ENCODE assay signal across 1 cellular context in the genomic region with DNA sequence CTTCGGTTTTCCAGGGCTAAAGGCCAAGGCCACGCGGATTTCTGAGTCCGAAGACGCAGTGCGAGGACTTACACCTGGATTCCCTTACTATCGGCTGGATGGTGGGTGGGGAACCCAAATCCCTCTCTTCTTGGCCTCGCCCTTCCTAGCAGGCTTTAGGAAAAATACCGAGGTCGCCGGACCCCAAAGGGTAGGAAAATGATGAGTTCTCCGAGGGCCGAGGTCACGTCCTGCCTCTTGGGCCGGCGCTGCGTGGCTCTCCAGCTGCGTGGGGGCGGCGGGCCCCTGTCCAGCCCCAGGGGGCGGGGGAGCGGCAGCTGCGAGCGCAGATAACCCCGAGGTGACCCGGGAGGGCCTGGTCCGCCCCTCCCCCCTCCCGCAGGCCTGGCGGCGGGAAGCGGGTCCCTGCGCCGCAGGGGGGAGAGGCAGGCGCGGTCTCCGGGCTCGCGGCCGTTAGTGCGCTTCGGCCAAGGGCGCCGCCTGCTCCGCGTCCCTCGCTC.
TF ChIP-seq lines count a peak whose summit lies in the region.

No MANE protein-coding gene starts in this region.

TF ChIP-seq in K562, 482 proteins besides CTCF, POLR2A, EP300 and RAD21 (continued from another document and continues in another):
- TF ChIP-seq, protein P1, sequence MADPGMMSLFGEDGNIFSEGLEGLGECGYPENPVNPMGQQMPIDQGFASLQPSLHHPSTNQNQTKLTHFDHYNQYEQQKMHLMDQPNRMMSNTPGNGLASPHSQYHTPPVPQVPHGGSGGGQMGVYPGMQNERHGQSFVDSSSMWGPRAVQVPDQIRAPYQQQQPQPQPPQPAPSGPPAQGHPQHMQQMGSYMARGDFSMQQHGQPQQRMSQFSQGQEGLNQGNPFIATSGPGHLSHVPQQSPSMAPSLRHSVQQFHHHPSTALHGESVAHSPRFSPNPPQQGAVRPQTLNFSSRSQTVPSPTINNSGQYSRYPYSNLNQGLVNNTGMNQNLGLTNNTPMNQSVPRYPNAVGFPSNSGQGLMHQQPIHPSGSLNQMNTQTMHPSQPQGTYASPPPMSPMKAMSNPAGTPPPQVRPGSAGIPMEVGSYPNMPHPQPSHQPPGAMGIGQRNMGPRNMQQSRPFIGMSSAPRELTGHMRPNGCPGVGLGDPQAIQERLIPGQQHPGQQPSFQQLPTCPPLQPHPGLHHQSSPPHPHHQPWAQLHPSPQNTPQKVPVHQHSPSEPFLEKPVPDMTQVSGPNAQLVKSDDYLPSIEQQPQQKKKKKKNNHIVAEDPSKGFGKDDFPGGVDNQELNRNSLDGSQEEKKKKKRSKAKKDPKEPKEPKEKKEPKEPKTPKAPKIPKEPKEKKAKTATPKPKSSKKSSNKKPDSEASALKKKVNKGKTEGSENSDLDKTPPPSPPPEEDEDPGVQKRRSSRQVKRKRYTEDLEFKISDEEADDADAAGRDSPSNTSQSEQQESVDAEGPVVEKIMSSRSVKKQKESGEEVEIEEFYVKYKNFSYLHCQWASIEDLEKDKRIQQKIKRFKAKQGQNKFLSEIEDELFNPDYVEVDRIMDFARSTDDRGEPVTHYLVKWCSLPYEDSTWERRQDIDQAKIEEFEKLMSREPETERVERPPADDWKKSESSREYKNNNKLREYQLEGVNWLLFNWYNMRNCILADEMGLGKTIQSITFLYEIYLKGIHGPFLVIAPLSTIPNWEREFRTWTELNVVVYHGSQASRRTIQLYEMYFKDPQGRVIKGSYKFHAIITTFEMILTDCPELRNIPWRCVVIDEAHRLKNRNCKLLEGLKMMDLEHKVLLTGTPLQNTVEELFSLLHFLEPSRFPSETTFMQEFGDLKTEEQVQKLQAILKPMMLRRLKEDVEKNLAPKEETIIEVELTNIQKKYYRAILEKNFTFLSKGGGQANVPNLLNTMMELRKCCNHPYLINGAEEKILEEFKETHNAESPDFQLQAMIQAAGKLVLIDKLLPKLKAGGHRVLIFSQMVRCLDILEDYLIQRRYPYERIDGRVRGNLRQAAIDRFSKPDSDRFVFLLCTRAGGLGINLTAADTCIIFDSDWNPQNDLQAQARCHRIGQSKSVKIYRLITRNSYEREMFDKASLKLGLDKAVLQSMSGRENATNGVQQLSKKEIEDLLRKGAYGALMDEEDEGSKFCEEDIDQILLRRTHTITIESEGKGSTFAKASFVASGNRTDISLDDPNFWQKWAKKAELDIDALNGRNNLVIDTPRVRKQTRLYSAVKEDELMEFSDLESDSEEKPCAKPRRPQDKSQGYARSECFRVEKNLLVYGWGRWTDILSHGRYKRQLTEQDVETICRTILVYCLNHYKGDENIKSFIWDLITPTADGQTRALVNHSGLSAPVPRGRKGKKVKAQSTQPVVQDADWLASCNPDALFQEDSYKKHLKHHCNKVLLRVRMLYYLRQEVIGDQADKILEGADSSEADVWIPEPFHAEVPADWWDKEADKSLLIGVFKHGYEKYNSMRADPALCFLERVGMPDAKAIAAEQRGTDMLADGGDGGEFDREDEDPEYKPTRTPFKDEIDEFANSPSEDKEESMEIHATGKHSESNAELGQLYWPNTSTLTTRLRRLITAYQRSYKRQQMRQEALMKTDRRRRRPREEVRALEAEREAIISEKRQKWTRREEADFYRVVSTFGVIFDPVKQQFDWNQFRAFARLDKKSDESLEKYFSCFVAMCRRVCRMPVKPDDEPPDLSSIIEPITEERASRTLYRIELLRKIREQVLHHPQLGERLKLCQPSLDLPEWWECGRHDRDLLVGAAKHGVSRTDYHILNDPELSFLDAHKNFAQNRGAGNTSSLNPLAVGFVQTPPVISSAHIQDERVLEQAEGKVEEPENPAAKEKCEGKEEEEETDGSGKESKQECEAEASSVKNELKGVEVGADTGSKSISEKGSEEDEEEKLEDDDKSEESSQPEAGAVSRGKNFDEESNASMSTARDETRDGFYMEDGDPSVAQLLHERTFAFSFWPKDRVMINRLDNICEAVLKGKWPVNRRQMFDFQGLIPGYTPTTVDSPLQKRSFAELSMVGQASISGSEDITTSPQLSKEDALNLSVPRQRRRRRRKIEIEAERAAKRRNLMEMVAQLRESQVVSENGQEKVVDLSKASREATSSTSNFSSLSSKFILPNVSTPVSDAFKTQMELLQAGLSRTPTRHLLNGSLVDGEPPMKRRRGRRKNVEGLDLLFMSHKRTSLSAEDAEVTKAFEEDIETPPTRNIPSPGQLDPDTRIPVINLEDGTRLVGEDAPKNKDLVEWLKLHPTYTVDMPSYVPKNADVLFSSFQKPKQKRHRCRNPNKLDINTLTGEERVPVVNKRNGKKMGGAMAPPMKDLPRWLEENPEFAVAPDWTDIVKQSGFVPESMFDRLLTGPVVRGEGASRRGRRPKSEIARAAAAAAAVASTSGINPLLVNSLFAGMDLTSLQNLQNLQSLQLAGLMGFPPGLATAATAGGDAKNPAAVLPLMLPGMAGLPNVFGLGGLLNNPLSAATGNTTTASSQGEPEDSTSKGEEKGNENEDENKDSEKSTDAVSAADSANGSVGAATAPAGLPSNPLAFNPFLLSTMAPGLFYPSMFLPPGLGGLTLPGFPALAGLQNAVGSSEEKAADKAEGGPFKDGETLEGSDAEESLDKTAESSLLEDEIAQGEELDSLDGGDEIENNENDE (IDR thresholded peaks at IDR 0.05; ENCODE audit: low read depth, low read length): no peak
- TF ChIP-seq FOXK1 (CRISPR knock-in tag; IDR thresholded peaks at IDR 0.05; ENCODE audit: borderline replicate concordance) (no peak), HNRNPL (IDR thresholded peaks at IDR 0.05; ENCODE audit: low read depth, low read length) (no peak), STAG1 (CRISPR knock-in tag; IDR thresholded peaks at IDR 0.05; ENCODE audit: borderline replicate concordance) (no peak), SRF (CRISPR knock-in tag; IDR thresholded peaks at IDR 0.05) (no peak; a peak in 1 of 4 replicates), ZNF436 (CRISPR knock-in tag; IDR thresholded peaks at IDR 0.05) (no peak), SIN3B (IDR thresholded peaks at IDR 0.05; ENCODE audit: low read depth) (0 out of 2 replicates have a peak, but pooled peaks have one; percentile 42), DDX20 (tag; IDR thresholded peaks at IDR 0.05; ENCODE audit: low read depth) (no peak), ZNF12 (CRISPR knock-in tag; IDR thresholded peaks at IDR 0.05) (no peak), SRSF3 (IDR thresholded peaks at IDR 0.05; ENCODE audit: insufficient read depth, low read length) (no peak), BHLHE40 (IDR thresholded peaks at IDR 0.05; ENCODE audit: low read length) (peak; percentile 65), PHTF2 (CRISPR knock-in tag; IDR thresholded peaks at IDR 0.05) (no peak), POU5F1 (IDR thresholded peaks at IDR 0.05; ENCODE audit: borderline replicate concordance, low read depth, low read length, partially characterized antibody) (no peak), FOXJ2 (tag; IDR thresholded peaks at IDR 0.05) (no peak; the same call in 1 of the 2 replicates), KDM4B (IDR thresholded peaks at IDR 0.05; ENCODE audit: borderline replicate concordance in 2 of 2, low read depth in 1 of 2) (peak in 1 of 2 experiments; percentile 61; a peak in 1 of 4 replicates), LEF1 (IDR thresholded peaks at IDR 0.05) (peak; percentile 90), ZNF76 (CRISPR knock-in tag; IDR thresholded peaks at IDR 0.05; ENCODE audit: borderline replicate concordance) (peak; percentile 58; the same call in 1 of the 2 replicates), ZNF586 (CRISPR knock-in tag; conservative IDR thresholded peaks at IDR 0.05) (no peak), SP1 (CRISPR knock-in tag; IDR thresholded peaks at IDR 0.05) (peak; percentile 84), NRF1 (conservative IDR thresholded peaks at IDR 0.05 in 1 of 2, IDR thresholded peaks at IDR 0.05 in 1 of 2) (peak; percentile 63 to 71), TARDBP (IDR thresholded peaks at IDR 0.05) (peak; percentile 87), RBM34 (IDR thresholded peaks at IDR 0.05; ENCODE audit: borderline replicate concordance, insufficient read depth, low read length) (no peak), ZNF347 (CRISPR knock-in tag; IDR thresholded peaks at IDR 0.05; ENCODE audit: low read depth) (no peak), DMBX1 (CRISPR knock-in tag; IDR thresholded peaks at IDR 0.05; ENCODE audit: borderline replicate concordance) (peak; percentile 88), ZNF695 (CRISPR knock-in tag; IDR thresholded peaks at IDR 0.05) (no peak), PHF20 (IDR thresholded peaks at IDR 0.05; ENCODE audit: partially characterized antibody) (no peak)
- TF ChIP-seq, protein P2, sequence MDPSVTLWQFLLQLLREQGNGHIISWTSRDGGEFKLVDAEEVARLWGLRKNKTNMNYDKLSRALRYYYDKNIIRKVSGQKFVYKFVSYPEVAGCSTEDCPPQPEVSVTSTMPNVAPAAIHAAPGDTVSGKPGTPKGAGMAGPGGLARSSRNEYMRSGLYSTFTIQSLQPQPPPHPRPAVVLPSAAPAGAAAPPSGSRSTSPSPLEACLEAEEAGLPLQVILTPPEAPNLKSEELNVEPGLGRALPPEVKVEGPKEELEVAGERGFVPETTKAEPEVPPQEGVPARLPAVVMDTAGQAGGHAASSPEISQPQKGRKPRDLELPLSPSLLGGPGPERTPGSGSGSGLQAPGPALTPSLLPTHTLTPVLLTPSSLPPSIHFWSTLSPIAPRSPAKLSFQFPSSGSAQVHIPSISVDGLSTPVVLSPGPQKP (CRISPR knock-in tag; IDR thresholded peaks at IDR 0.05): no peak
- TF ChIP-seq, protein P3, sequence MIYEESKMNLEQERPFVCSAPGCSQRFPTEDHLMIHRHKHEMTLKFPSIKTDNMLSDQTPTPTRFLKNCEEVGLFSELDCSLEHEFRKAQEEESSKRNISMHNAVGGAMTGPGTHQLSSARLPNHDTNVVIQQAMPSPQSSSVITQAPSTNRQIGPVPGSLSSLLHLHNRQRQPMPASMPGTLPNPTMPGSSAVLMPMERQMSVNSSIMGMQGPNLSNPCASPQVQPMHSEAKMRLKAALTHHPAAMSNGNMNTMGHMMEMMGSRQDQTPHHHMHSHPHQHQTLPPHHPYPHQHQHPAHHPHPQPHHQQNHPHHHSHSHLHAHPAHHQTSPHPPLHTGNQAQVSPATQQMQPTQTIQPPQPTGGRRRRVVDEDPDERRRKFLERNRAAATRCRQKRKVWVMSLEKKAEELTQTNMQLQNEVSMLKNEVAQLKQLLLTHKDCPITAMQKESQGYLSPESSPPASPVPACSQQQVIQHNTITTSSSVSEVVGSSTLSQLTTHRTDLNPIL (CRISPR knock-in tag; IDR thresholded peaks at IDR 0.05): no peak
- TF ChIP-seq, protein P4, sequence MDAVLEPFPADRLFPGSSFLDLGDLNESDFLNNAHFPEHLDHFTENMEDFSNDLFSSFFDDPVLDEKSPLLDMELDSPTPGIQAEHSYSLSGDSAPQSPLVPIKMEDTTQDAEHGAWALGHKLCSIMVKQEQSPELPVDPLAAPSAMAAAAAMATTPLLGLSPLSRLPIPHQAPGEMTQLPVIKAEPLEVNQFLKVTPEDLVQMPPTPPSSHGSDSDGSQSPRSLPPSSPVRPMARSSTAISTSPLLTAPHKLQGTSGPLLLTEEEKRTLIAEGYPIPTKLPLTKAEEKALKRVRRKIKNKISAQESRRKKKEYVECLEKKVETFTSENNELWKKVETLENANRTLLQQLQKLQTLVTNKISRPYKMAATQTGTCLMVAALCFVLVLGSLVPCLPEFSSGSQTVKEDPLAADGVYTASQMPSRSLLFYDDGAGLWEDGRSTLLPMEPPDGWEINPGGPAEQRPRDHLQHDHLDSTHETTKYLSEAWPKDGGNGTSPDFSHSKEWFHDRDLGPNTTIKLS (IDR thresholded peaks at IDR 0.05; ENCODE audit: borderline replicate concordance, low read depth): peak; percentile 81
- TF ChIP-seq, protein P5, sequence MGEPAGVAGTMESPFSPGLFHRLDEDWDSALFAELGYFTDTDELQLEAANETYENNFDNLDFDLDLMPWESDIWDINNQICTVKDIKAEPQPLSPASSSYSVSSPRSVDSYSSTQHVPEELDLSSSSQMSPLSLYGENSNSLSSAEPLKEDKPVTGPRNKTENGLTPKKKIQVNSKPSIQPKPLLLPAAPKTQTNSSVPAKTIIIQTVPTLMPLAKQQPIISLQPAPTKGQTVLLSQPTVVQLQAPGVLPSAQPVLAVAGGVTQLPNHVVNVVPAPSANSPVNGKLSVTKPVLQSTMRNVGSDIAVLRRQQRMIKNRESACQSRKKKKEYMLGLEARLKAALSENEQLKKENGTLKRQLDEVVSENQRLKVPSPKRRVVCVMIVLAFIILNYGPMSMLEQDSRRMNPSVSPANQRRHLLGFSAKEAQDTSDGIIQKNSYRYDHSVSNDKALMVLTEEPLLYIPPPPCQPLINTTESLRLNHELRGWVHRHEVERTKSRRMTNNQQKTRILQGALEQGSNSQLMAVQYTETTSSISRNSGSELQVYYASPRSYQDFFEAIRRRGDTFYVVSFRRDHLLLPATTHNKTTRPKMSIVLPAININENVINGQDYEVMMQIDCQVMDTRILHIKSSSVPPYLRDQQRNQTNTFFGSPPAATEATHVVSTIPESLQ (CRISPR knock-in tag; IDR thresholded peaks at IDR 0.05): no peak
- TF ChIP-seq, protein P6, sequence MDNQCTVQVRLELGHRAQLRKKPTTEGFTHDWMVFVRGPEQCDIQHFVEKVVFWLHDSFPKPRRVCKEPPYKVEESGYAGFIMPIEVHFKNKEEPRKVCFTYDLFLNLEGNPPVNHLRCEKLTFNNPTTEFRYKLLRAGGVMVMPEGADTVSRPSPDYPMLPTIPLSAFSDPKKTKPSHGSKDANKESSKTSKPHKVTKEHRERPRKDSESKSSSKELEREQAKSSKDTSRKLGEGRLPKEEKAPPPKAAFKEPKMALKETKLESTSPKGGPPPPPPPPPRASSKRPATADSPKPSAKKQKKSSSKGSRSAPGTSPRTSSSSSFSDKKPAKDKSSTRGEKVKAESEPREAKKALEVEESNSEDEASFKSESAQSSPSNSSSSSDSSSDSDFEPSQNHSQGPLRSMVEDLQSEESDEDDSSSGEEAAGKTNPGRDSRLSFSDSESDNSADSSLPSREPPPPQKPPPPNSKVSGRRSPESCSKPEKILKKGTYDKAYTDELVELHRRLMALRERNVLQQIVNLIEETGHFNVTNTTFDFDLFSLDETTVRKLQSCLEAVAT (IDR thresholded peaks at IDR 0.05): peak in 1 of 2 experiments; percentile 53; a peak in 1 of 4 replicates
- TF ChIP-seq, protein P7, sequence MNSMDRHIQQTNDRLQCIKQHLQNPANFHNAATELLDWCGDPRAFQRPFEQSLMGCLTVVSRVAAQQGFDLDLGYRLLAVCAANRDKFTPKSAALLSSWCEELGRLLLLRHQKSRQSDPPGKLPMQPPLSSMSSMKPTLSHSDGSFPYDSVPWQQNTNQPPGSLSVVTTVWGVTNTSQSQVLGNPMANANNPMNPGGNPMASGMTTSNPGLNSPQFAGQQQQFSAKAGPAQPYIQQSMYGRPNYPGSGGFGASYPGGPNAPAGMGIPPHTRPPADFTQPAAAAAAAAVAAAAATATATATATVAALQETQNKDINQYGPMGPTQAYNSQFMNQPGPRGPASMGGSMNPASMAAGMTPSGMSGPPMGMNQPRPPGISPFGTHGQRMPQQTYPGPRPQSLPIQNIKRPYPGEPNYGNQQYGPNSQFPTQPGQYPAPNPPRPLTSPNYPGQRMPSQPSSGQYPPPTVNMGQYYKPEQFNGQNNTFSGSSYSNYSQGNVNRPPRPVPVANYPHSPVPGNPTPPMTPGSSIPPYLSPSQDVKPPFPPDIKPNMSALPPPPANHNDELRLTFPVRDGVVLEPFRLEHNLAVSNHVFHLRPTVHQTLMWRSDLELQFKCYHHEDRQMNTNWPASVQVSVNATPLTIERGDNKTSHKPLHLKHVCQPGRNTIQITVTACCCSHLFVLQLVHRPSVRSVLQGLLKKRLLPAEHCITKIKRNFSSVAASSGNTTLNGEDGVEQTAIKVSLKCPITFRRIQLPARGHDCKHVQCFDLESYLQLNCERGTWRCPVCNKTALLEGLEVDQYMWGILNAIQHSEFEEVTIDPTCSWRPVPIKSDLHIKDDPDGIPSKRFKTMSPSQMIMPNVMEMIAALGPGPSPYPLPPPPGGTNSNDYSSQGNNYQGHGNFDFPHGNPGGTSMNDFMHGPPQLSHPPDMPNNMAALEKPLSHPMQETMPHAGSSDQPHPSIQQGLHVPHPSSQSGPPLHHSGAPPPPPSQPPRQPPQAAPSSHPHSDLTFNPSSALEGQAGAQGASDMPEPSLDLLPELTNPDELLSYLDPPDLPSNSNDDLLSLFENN (IDR thresholded peaks at IDR 0.05; ENCODE audit: low read depth in 2 of 2, low read length in 2 of 2): peak in 1 of 2 experiments; percentile 96; a peak in 2 of 4 replicates
